In the genomic region with DNA sequence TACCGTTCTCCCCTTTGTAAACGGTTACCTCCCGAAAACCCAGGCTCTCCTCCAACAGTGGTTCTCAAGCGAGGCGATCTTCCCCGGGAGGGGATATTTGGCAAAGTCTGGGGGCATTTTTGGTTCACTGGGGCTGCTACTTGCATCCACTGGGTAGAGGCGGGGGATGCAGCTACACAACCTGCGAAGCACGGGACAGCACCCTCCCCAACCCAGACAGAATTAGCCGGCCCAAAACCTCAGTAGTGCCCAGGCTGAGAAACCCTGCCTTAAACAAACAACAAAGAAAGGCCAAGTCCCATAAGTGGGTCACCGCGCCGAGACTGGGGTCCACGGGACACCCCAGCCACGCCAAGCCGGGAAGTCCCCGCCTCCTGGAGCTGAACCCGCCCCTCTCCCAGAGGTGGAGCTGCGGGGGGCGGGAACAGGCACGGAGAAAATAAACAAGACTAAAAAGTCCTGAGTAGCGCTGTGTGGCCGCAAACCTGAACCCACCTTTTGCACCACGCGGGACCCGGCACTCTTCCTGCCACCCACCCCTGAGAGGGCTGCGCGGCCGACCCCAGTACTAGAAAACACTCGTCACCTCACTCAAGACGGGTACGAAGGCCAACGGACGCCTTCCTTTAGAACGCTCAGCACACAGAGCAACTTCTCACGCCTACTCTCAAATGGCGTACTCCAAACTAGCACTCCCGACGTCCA, we compare ENCODE assay signal across 1 cellular context.
A peak's percentile ranks its signal among the peaks of the same experiment; 100 is the strongest.
TF ChIP-seq lines count a peak whose summit lies in the region.

No MANE protein-coding gene starts in this region.

TF ChIP-seq in HepG2, 621 proteins besides CTCF, POLR2A, EP300 and RAD21 (continued from another document):
- TF ChIP-seq SAP130 (CRISPR knock-in tag; IDR thresholded peaks at IDR 0.05; ENCODE audit: low read depth): peak; percentile 51; the same call in 1 of the 2 replicates
- TF ChIP-seq ELF3 (CRISPR knock-in tag; IDR thresholded peaks at IDR 0.05): peak; percentile 6; the same call in 1 of the 2 replicates
- peak; percentile 64 for TF ChIP-seq YEATS4 (CRISPR knock-in tag; IDR thresholded peaks at IDR 0.05; ENCODE audit: borderline replicate concordance)
- TF ChIP-seq FOXJ3 (CRISPR knock-in tag; IDR thresholded peaks at IDR 0.05; ENCODE audit: borderline replicate concordance): 0 out of 2 replicates have a peak, but pooled peaks have one; percentile 21
